ENCODE assay signal across 1 cellular context in the genomic region with DNA sequence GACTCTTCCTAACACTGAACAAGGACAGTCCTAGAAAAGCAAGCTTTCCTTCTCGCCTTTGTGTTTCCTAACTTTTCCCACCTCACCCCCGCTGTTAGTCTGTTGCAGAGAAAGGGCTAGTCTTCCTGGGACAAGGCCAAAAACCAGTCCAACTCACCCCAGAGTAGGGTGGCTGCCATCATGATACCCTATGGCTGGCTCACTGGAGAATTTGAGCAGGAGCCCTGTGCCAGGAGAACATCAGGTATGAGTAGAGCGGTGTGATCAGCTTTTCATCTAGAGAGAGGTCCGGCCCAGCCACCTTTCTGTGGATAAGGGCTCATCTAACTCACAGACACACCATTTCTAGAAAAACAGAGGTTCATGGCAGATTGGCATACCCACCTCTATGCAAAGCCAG.
TF ChIP-seq lines count a peak whose summit lies in the region.

No MANE protein-coding gene starts in this region.

TF ChIP-seq in GM23338, 12 proteins besides CTCF, POLR2A, EP300 and RAD21 (continued from another document):
- TF ChIP-seq, protein P1, sequence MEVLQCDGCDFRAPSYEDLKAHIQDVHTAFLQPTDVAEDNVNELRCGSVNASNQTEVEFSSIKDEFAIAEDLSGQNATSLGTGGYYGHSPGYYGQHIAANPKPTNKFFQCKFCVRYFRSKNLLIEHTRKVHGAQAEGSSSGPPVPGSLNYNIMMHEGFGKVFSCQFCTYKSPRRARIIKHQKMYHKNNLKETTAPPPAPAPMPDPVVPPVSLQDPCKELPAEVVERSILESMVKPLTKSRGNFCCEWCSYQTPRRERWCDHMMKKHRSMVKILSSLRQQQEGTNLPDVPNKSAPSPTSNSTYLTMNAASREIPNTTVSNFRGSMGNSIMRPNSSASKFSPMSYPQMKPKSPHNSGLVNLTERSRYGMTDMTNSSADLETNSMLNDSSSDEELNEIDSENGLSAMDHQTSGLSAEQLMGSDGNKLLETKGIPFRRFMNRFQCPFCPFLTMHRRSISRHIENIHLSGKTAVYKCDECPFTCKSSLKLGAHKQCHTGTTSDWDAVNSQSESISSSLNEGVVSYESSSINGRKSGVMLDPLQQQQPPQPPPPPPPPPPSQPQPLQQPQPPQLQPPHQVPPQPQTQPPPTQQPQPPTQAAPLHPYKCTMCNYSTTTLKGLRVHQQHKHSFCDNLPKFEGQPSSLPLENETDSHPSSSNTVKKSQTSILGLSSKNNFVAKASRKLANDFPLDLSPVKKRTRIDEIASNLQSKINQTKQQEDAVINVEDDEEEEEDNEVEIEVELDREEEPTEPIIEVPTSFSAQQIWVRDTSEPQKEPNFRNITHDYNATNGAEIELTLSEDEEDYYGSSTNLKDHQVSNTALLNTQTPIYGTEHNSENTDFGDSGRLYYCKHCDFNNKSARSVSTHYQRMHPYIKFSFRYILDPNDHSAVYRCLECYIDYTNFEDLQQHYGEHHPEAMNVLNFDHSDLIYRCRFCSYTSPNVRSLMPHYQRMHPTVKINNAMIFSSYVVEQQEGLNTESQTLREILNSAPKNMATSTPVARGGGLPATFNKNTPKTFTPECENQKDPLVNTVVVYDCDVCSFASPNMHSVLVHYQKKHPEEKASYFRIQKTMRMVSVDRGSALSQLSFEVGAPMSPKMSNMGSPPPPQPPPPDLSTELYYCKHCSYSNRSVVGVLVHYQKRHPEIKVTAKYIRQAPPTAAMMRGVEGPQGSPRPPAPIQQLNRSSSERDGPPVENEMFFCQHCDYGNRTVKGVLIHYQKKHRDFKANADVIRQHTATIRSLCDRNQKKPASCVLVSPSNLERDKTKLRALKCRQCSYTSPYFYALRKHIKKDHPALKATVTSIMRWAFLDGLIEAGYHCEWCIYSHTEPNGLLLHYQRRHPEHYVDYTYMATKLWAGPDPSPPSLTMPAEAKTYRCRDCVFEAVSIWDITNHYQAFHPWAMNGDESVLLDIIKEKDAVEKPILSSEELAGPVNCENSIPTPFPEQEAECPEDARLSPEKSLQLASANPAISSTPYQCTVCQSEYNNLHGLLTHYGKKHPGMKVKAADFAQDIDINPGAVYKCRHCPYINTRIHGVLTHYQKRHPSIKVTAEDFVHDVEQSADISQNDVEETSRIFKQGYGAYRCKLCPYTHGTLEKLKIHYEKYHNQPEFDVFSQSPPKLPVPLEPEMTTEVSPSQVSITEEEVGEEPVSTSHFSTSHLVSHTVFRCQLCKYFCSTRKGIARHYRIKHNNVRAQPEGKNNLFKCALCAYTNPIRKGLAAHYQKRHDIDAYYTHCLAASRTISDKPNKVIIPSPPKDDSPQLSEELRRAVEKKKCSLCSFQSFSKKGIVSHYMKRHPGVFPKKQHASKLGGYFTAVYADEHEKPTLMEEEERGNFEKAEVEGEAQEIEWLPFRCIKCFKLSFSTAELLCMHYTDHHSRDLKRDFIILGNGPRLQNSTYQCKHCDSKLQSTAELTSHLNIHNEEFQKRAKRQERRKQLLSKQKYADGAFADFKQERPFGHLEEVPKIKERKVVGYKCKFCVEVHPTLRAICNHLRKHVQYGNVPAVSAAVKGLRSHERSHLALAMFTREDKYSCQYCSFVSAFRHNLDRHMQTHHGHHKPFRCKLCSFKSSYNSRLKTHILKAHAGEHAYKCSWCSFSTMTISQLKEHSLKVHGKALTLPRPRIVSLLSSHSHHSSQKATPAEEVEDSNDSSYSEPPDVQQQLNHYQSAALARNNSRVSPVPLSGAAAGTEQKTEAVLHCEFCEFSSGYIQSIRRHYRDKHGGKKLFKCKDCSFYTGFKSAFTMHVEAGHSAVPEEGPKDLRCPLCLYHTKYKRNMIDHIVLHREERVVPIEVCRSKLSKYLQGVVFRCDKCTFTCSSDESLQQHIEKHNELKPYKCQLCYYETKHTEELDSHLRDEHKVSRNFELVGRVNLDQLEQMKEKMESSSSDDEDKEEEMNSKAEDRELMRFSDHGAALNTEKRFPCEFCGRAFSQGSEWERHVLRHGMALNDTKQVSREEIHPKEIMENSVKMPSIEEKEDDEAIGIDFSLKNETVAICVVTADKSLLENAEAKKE (CRISPR knock-in tag; IDR thresholded peaks at IDR 0.05), result no peak
- TF ChIP-seq, protein P2, sequence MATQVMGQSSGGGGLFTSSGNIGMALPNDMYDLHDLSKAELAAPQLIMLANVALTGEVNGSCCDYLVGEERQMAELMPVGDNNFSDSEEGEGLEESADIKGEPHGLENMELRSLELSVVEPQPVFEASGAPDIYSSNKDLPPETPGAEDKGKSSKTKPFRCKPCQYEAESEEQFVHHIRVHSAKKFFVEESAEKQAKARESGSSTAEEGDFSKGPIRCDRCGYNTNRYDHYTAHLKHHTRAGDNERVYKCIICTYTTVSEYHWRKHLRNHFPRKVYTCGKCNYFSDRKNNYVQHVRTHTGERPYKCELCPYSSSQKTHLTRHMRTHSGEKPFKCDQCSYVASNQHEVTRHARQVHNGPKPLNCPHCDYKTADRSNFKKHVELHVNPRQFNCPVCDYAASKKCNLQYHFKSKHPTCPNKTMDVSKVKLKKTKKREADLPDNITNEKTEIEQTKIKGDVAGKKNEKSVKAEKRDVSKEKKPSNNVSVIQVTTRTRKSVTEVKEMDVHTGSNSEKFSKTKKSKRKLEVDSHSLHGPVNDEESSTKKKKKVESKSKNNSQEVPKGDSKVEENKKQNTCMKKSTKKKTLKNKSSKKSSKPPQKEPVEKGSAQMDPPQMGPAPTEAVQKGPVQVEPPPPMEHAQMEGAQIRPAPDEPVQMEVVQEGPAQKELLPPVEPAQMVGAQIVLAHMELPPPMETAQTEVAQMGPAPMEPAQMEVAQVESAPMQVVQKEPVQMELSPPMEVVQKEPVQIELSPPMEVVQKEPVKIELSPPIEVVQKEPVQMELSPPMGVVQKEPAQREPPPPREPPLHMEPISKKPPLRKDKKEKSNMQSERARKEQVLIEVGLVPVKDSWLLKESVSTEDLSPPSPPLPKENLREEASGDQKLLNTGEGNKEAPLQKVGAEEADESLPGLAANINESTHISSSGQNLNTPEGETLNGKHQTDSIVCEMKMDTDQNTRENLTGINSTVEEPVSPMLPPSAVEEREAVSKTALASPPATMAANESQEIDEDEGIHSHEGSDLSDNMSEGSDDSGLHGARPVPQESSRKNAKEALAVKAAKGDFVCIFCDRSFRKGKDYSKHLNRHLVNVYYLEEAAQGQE (IDR thresholded peaks at IDR 0.05; ENCODE audit: unreplicated experiment), result no peak
- TF ChIP-seq CREB1 (CRISPR knock-in tag; IDR thresholded peaks at IDR 0.05; ENCODE audit: low read depth) (no peak), ZNF114 (CRISPR knock-in tag; IDR thresholded peaks at IDR 0.05) (no peak), JUNB (IDR thresholded peaks at IDR 0.05; ENCODE audit: unreplicated experiment) (no peak), EZH2phosphoT487 (IDR thresholded peaks at IDR 0.05; ENCODE audit: unreplicated experiment) (no peak)
- TF ChIP-seq, protein P3, sequence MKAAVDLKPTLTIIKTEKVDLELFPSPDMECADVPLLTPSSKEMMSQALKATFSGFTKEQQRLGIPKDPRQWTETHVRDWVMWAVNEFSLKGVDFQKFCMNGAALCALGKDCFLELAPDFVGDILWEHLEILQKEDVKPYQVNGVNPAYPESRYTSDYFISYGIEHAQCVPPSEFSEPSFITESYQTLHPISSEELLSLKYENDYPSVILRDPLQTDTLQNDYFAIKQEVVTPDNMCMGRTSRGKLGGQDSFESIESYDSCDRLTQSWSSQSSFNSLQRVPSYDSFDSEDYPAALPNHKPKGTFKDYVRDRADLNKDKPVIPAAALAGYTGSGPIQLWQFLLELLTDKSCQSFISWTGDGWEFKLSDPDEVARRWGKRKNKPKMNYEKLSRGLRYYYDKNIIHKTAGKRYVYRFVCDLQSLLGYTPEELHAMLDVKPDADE (IDR thresholded peaks at IDR 0.05), result no peak
